8 cellular contexts compared by ENCODE assay signal in the genomic region with DNA sequence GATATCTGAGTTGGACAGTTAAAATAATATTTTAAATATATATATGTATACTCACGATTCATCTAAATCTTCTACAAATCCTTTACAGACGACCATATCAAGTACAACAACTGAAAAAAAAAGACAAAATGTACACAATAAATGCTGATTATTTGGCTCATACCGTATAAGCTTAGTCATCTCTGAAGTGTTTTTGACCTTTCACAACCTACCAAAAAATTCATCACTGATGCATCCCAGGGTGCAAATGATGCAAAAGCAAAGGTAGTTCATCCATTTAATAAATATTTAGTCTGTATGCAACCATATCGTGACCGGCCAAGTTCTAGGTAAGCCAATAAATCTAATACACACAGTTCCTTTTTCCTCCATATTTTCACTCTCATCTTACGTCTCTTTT. TPM values are rescaled to one million over a fixed set of nuclear protein-coding genes. Genes with fewer than 3 reads are reported as not detected.
DNase-seq lines count a peak whose midpoint lies in the region; ATAC-seq and TF ChIP-seq lines count a peak whose summit lies in the region.

No MANE protein-coding gene starts in this region.

- POLR2A ChIA-PET in CD8-positive, alpha-beta memory T cell (lab: Charles Lee) = no interaction called here

- H2BK15ac ChIP-seq in neuronal stem cell (ENCODE audit: low read length) = no peak overlapping the region

- no peak overlapping the region for H2AK5ac ChIP-seq in neuronal stem cell (ENCODE audit: low read depth, low read length)

- no peaks in the 10 kb centered on the region for H3K9me3 Mint-ChIP-seq in CD8-positive, alpha-beta memory T cell
- no peaks in the 10 kb centered on the region for H3K9me3 Mint-ChIP-seq in effector memory CD8-positive, alpha-beta T cell

- CTCF ChIA-PET in CD8-positive, alpha-beta memory T cell (lab: Charles Lee) = no interaction called here

- no peak overlapping the region for H2AFZ ChIP-seq in neuronal stem cell (ENCODE audit: low read length)

- peak overlapping the region; percentile 94 for H3K4me3 ChIP-seq in CD8-positive, alpha-beta memory T cell (ENCODE audit: low read length)
- H3K4me3 ChIP-seq in neuronal stem cell (ENCODE audit: low read length in 2 of 2) (peak overlapping the region in 1 of 2 donors; percentile 73), body of pancreas (peak overlapping the region in 1 of 2 donors; percentile 95)

- no peaks in the 10 kb centered on the region for H3K27me3 Mint-ChIP-seq in CD8-positive, alpha-beta memory T cell
- no peaks in the 10 kb centered on the region for H3K27me3 Mint-ChIP-seq in effector memory CD8-positive, alpha-beta T cell

- H3K27ac ChIP-seq in CD8-positive, alpha-beta memory T cell (ENCODE audit: low read depth, low read length) = peak overlapping the region; percentile 59
- H3K27ac ChIP-seq in neuronal stem cell (replicated peaks; ENCODE audit: low read length) (no peak overlapping the region), body of pancreas (no peak overlapping the region)

- no peak for TF ChIP-seq CTCF in body of pancreas (IDR thresholded peaks at IDR 0.05)

- H3K4me2 ChIP-seq in neuronal stem cell (ENCODE audit: insufficient read depth, low read length, poor library complexity, severe bottlenecking) = peak overlapping the region; percentile 43

- no peak overlapping the region for H3K9ac ChIP-seq in neuronal stem cell (ENCODE audit: low read depth, low read length, poor library complexity)

- H3K14ac ChIP-seq in neuronal stem cell (ENCODE audit: low read length) = no peak overlapping the region

- no peak for ATAC-seq in effector memory CD8-positive, alpha-beta T cell (replicated peaks)
- ATAC-seq in body of pancreas = no peak

- H4K91ac ChIP-seq in neuronal stem cell (ENCODE audit: low read depth, low read length, poor library complexity) = no peak overlapping the region

- peak overlapping the region; percentile 51 to 96 (median 94) for H3K27ac Mint-ChIP-seq in CD8-positive, alpha-beta memory T cell
- H3K27ac Mint-ChIP-seq in effector memory CD8-positive, alpha-beta T cell = peak overlapping the region; percentile 92 to 95

- no peak overlapping the region for H2BK5ac ChIP-seq in neuronal stem cell (ENCODE audit: low read length)

- H3K23ac ChIP-seq in neuronal stem cell (ENCODE audit: low read depth, low read length, poor library complexity) = no peak overlapping the region

- H3K36me3 Mint-ChIP-seq in CD8-positive, alpha-beta memory T cell = peaks cover 0 to 54% (median 13%) of the 10 kb centered on the region in 3 donors
- H3K36me3 Mint-ChIP-seq in effector memory CD8-positive, alpha-beta T cell (ENCODE audit: insufficient read depth) = peaks cover 40% of the 10 kb centered on the region

- no peak overlapping the region for H2BK12ac ChIP-seq in neuronal stem cell (ENCODE audit: low read length)

- H3K4ac ChIP-seq in neuronal stem cell (ENCODE audit: low read length) = no peak overlapping the region

- H3K9me3 ChIP-seq in CD8-positive, alpha-beta memory T cell (ENCODE audit: low read length) = no peaks in the 10 kb centered on the region
- no peaks in the 10 kb centered on the region for H3K9me3 ChIP-seq in neuronal stem cell (replicated peaks in 1 of 2; ENCODE audit: control insufficient read depth in 2 of 2, insufficient read depth in 1 of 2, low read depth in 1 of 2, low read length in 2 of 2)
- H3K9me3 ChIP-seq in body of pancreas = no peaks in the 10 kb centered on the region

- no peak for TF ChIP-seq POLR2A in body of pancreas (IDR thresholded peaks at IDR 0.05)

- H3K18ac ChIP-seq in neuronal stem cell (ENCODE audit: low read length) = no peak overlapping the region

- peaks cover 26% of the 10 kb centered on the region for H3K36me3 ChIP-seq in CD8-positive, alpha-beta memory T cell (ENCODE audit: insufficient read depth, low read length)
- peaks cover 17 to 56% of the 10 kb centered on the region in 2 donors for H3K36me3 ChIP-seq in neuronal stem cell (replicated peaks in 1 of 2; ENCODE audit: control insufficient read depth in 2 of 2, insufficient read depth in 2 of 2, low read length in 2 of 2)
- peaks cover 0 to 4% of the 10 kb centered on the region in 2 donors for H3K36me3 ChIP-seq in body of pancreas (replicated peaks in 1 of 2; ENCODE audit: insufficient read depth in 1 of 2, low read depth in 2 of 2)

- intact Hi-C loops in body of pancreas (cut with DNase I) = no loop called here

- no peak overlapping the region for H2BK120ac ChIP-seq in neuronal stem cell (ENCODE audit: low read depth, low read length)

- no peak for DNase-seq in CD8-positive, alpha-beta memory T cell
- DNase-seq in NAMALWA (ENCODE audit: low spot score) (peak; percentile 7), neuronal stem cell (ENCODE audit: low spot score) (no peak), body of pancreas (no peak), dedifferentiated amniotic fluid mesenchymal stem cell (ENCODE audit: extremely low spot score) (no peak), hypothalamus (lab: John Stamatoyannopoulos, UW) (no peak), NCI-H510A treated with DMSO at 0.1 percent for 48 hours (lab: John Stamatoyannopoulos, UW) (no peak)
- no peak for DNase-seq in effector memory CD8-positive, alpha-beta T cell

- no peak overlapping the region for H4K8ac ChIP-seq in neuronal stem cell (ENCODE audit: low read depth, low read length)

- peak overlapping the region; percentile 97 to 100 (median 99) for H3K4me3 Mint-ChIP-seq in CD8-positive, alpha-beta memory T cell
- H3K4me3 Mint-ChIP-seq in effector memory CD8-positive, alpha-beta T cell = peak overlapping the region; percentile 91 to 97

- H3K79me1 ChIP-seq in neuronal stem cell (ENCODE audit: low read depth, low read length) = peaks cover 8% of the 10 kb centered on the region

- peaks cover 53 to 67% (median 66%) of the 10 kb centered on the region in 3 donors for H3K4me1 Mint-ChIP-seq in CD8-positive, alpha-beta memory T cell
- peaks cover 26 to 44% of the 10 kb centered on the region in 2 donors for H3K4me1 Mint-ChIP-seq in effector memory CD8-positive, alpha-beta T cell (ENCODE audit: low read depth in 2 of 2)

- 100% methylated on average over 1 of the region's 6 CpGs; no CpG with 5 or more reads in 1 of the 2 donors for WGBS in neuronal stem cell (ENCODE audit: extremely low coverage in 2 of 2, insufficient read length in 2 of 2, insufficient replicate concordance in 1 of 2), 2 donors
- 19 to 23% methylated on average over 6 of the region's 6 CpGs for WGBS in body of pancreas, 2 donors

- H3K4me1 ChIP-seq in CD8-positive, alpha-beta memory T cell (ENCODE audit: insufficient read depth, low read length) = peaks cover 31% of the 10 kb centered on the region
- H3K4me1 ChIP-seq in neuronal stem cell (ENCODE audit: control insufficient read depth in 2 of 2, insufficient read depth in 1 of 2, low read depth in 1 of 2, low read length in 2 of 2) (peaks cover 0 to 2% of the 10 kb centered on the region in 2 donors), body of pancreas (peaks cover 20% of the 10 kb centered on the region)

- H3K27me3 ChIP-seq in CD8-positive, alpha-beta memory T cell (ENCODE audit: insufficient read depth, low read length, poor library complexity, severe bottlenecking) = no peaks in the 10 kb centered on the region
- H3K27me3 ChIP-seq in neuronal stem cell (ENCODE audit: control insufficient read depth in 3 of 3, insufficient read depth in 3 of 3, low read depth in 1 of 3, low read length in 3 of 3) (no peaks in the 10 kb centered on the region), body of pancreas (no peaks in the 10 kb centered on the region)

RNA-seq across cellular contexts. Expression of a gene that starts 1.1 kb away (rescaled TPM):
- 10 to 100 TPM; 39.6 to 46.6 TPM for total RNA-seq in CD8-positive, alpha-beta memory T cell
- 27.3 TPM for polyA plus RNA-seq in CD8-positive, alpha-beta memory T cell
- 26.9 TPM for polyA plus RNA-seq in neuronal stem cell (2013, experiment 1 of 2)
- polyA plus RNA-seq in neuronal stem cell (2013, experiment 2 of 2) = 27.7 TPM
- 10 to 100 TPM; 17.5 to 25.9 TPM for total RNA-seq in body of pancreas
